In genomic region chr4:146112389-146112788, GRCh38 we compare ENCODE assay signal across 18 cellular contexts.
A peak's percentile ranks its signal among the peaks of the same experiment; 100 is the strongest.
DNase-seq lines count a peak whose midpoint lies in the region; ATAC-seq and TF ChIP-seq lines count a peak whose summit lies in the region.
"Had no signal": no experiment of that assay in that cellular context is flagged by ENCODE, and none has a peak within 500 bp of the region (broad histone marks: within the 10 kb centered on the region; RNA-seq: fewer than 3 reads in every experiment).

No MANE protein-coding gene starts in this region.

- no peak overlapping the region for H2AFZ ChIP-seq in SU-DHL-6 (ENCODE audit: low read depth, low read length, severe bottlenecking)

- H3K4me3 ChIP-seq in SU-DHL-6 (ENCODE audit: insufficient read depth, low read length, poor library complexity, severe bottlenecking): no peak overlapping the region
- H3K4me3 ChIP-seq: left ventricle myocardium inferior, psoas muscle had no signal

- ATAC-seq in GM18508 (IDR thresholded peaks at IDR 0.05; ENCODE audit: insufficient read depth, unreplicated experiment): peak; percentile 58
- ATAC-seq in GM21367 (IDR thresholded peaks at IDR 0.05; ENCODE audit: unreplicated experiment): peak; percentile 36
- ATAC-seq in HG02884 (IDR thresholded peaks at IDR 0.05; ENCODE audit: unreplicated experiment): peak; percentile 42
- ATAC-seq: naive thymus-derived CD4-positive, alpha-beta T cell; psoas muscle had no signal

- H3K9me2 ChIP-seq in SU-DHL-6 (replicated peaks; ENCODE audit: insufficient read depth, low read length): no peaks in the 10 kb centered on the region

- H3K9ac ChIP-seq in SU-DHL-6 (ENCODE audit: low read length): no peak overlapping the region

- no peaks in the 10 kb centered on the region for H3K27me3 ChIP-seq in SU-DHL-6 (ENCODE audit: low read length)

- H3K9me3 ChIP-seq in SU-DHL-6 (ENCODE audit: insufficient read depth, low read length): no peaks in the 10 kb centered on the region
- H3K9me3 ChIP-seq: left ventricle myocardium inferior, psoas muscle had no signal

- TF ChIP-seq CTCF in SU-DHL-6 (IDR thresholded peaks at IDR 0.05; ENCODE audit: insufficient read depth, low read length, poor library complexity, severe bottlenecking): no peak

- no peaks in the 10 kb centered on the region for H3K79me2 ChIP-seq in SU-DHL-6 (ENCODE audit: insufficient read depth, low read length)

- no peaks in the 10 kb centered on the region; the same call in 1 of the 2 replicates for H3F3A ChIP-seq in SU-DHL-6 (ENCODE audit: insufficient read depth)

- H4K20me1 ChIP-seq in SU-DHL-6 (ENCODE audit: low read depth, low read length): no peaks in the 10 kb centered on the region

- no peaks in the 10 kb centered on the region for H3K36me3 ChIP-seq in SU-DHL-6 (ENCODE audit: low read length)
- H3K36me3 ChIP-seq: left ventricle myocardium inferior had no signal

- DNase-seq in stimulated activated CD4-positive, alpha-beta T cell treated with anti-CD3 and anti-CD28 coated beads, Interleukin-2, amount 100 ng/mL, for 48 hours: no peak
- DNase-seq in A172 (ENCODE audit: low spot score): no peak
- no peak for DNase-seq in substantia nigra (lab: John Stamatoyannopoulos, UW)
- DNase-seq in caudate nucleus (lab: John Stamatoyannopoulos, UW): no peak
- DNase-seq: activated CD4-positive, CD25-positive, alpha-beta regulatory T cell; activated naive CD4-positive, alpha-beta T cell treated with anti-CD3 and anti-CD28 coated beads for 36 hours; AML-193; left ventricle myocardium inferior; naive thymus-derived CD4-positive, alpha-beta T cell; NCI-H187; NCI-H526 treated with DMSO at 0.1 percent for 48 hours; psoas muscle; stimulated activated CD4-positive, alpha-beta T cell treated with anti-CD3 and anti-CD28 coated beads, Interleukin-12 subunit alpha, Interleukin-12 subunit beta, amount 100 ng/mL, for 4 hours; T-helper 1 cell had no signal

- peak overlapping the region; percentile 27 for H3K4me2 ChIP-seq in SU-DHL-6 (ENCODE audit: low read depth, low read length, poor library complexity, severe bottlenecking)

- no peak overlapping the region for H3K27ac ChIP-seq in SU-DHL-6 (ENCODE audit: low read depth, low read length)
- no peak overlapping the region for H3K27ac ChIP-seq in substantia nigra (ENCODE audit: low read depth, low read length, poor library complexity, severe bottlenecking)
- no peak overlapping the region for H3K27ac ChIP-seq in caudate nucleus (ENCODE audit: low read depth, low read length)
- H3K27ac ChIP-seq: left ventricle myocardium inferior, psoas muscle had no signal
